1 cellular context compared by ENCODE assay signal in genomic region chr1:16126738-16127515, GRCh38.
A peak's percentile ranks its signal among the peaks of the same experiment; 100 is the strongest.
TF ChIP-seq lines count a peak whose summit lies in the region.

No MANE protein-coding gene starts in this region.

TF ChIP-seq in HEK293, 187 proteins besides CTCF, POLR2A, EP300 and RAD21 (continued from another document):
- 0 out of 2 replicates have a peak, but pooled peaks have one; percentile 32 for TF ChIP-seq PRDM10 (tag by site-specific recombination; IDR thresholded peaks at IDR 0.05)
- TF ChIP-seq ZNF24 (tag by site-specific recombination; IDR thresholded peaks at IDR 0.05): peak; percentile 38; the same call in 1 of the 2 replicates
- TF ChIP-seq ZNF335 (tag by site-specific recombination; conservative IDR thresholded peaks at IDR 0.05): no peak
